2 cellular contexts compared by ENCODE assay signal in genomic region chr5:141431286-141431685, GRCh38.
TF ChIP-seq lines count a peak whose summit lies in the region.

No MANE protein-coding gene starts in this region.

TF ChIP-seq in liver, 16 proteins besides CTCF, POLR2A, EP300 and RAD21:
- no peak for TF ChIP-seq REST (IDR thresholded peaks at IDR 0.05)
- TF ChIP-seq GABPA (IDR thresholded peaks at IDR 0.05 in 1 of 2, conservative IDR thresholded peaks at IDR 0.05 in 1 of 2), result no peak
- no peak for TF ChIP-seq ATF3 (IDR thresholded peaks at IDR 0.05)
- no peak for TF ChIP-seq MAX (IDR thresholded peaks at IDR 0.05)
- TF ChIP-seq HNF4A (conservative IDR thresholded peaks at IDR 0.05), result no peak
- TF ChIP-seq NR2F2 (IDR thresholded peaks at IDR 0.05), result no peak
- no peak for TF ChIP-seq ZBTB33 (IDR thresholded peaks at IDR 0.05)
- TF ChIP-seq HNF4G (IDR thresholded peaks at IDR 0.05), result no peak
- no peak for TF ChIP-seq TAF1 (conservative IDR thresholded peaks at IDR 0.05)
- no peak for TF ChIP-seq SP1 (IDR thresholded peaks at IDR 0.05)
TF ChIP-seq in liver: peak in this region for 0.

TF ChIP-seq in HepG2, 621 proteins besides CTCF, POLR2A, EP300 and RAD21:
- TF ChIP-seq CBX2 (IDR thresholded peaks at IDR 0.05; ENCODE audit: low read depth, low read length) (no peak), CBX2 (CRISPR knock-in tag; IDR thresholded peaks at IDR 0.05; ENCODE audit: low read depth) (no peak), BORCS8-MEF2B (CRISPR knock-in tag; IDR thresholded peaks at IDR 0.05) (no peak)
TF ChIP-seq in HepG2: peak in this region for 0.
